1 cellular context compared by ENCODE assay signal in genomic region chr3:183287301-183287971, GRCh38.
TF ChIP-seq lines count a peak whose summit lies in the region.

No MANE protein-coding gene starts in this region.

TF ChIP-seq in K562, 482 proteins besides CTCF, POLR2A, EP300 and RAD21 (continued from another document and continues in another):
- TF ChIP-seq CBFA2T2 (conservative IDR thresholded peaks at IDR 0.05) (peak; percentile 40), ZNF830 (CRISPR knock-in tag; IDR thresholded peaks at IDR 0.05) (no peak), ZNF197 (CRISPR knock-in tag; IDR thresholded peaks at IDR 0.05; ENCODE audit: low read depth) (peak; percentile 53; the same call in 1 of the 2 replicates), FOXK2 (conservative IDR thresholded peaks at IDR 0.05 in 1 of 2, IDR thresholded peaks at IDR 0.05 in 1 of 2; ENCODE audit: low read depth in 2 of 2) (peak in 1 of 2 experiments; percentile 16; a peak in 1 of 4 replicates), ZNF146 (CRISPR knock-in tag; IDR thresholded peaks at IDR 0.05; ENCODE audit: unreplicated experiment) (no peak), MBD2 (IDR thresholded peaks at IDR 0.05; ENCODE audit: borderline replicate concordance, low read depth) (no peak), SMAD3 (CRISPR knock-in tag; conservative IDR thresholded peaks at IDR 0.05) (no peak; the same call in 1 of the 2 replicates), KDM5B (IDR thresholded peaks at IDR 0.05; ENCODE audit: insufficient replicate concordance, low read depth, low read length) (no peak), U2AF2 (optimal IDR thresholded peaks at IDR 0.05; ENCODE audit: low read depth, low read length) (no peak), L3MBTL2 (IDR thresholded peaks at IDR 0.05) (peak; percentile 76), SP1 (CRISPR knock-in tag; IDR thresholded peaks at IDR 0.05) (no peak), E2F4 (CRISPR knock-in tag; IDR thresholded peaks at IDR 0.05; ENCODE audit: low read depth) (no peak), CBFB (CRISPR knock-in tag; IDR thresholded peaks at IDR 0.05) (no peak), EHMT2 (IDR thresholded peaks at IDR 0.05) (no peak), FOXM1 (IDR thresholded peaks at IDR 0.05; ENCODE audit: low read depth) (no peak), FOXM1 (CRISPR knock-in tag; IDR thresholded peaks at IDR 0.05; ENCODE audit: low read depth) (no peak), MTA1 (IDR thresholded peaks at IDR 0.05; ENCODE audit: borderline replicate concordance) (peak; percentile 45; the same call in 1 of the 2 replicates), FOXA1 (IDR thresholded peaks at IDR 0.05; ENCODE audit: borderline replicate concordance) (no peak), ZKSCAN1 (IDR thresholded peaks at IDR 0.05; ENCODE audit: low read depth, low read length) (no peak), ELF4 (CRISPR knock-in tag; IDR thresholded peaks at IDR 0.05) (no peak), ATF4 (CRISPR knock-in tag; IDR thresholded peaks at IDR 0.05) (peak; percentile 83), PKNOX1 (IDR thresholded peaks at IDR 0.05) (peak; percentile 46), ZNF79 (CRISPR knock-in tag; IDR thresholded peaks at IDR 0.05; ENCODE audit: low read depth) (no peak), DMBX1 (CRISPR knock-in tag; IDR thresholded peaks at IDR 0.05; ENCODE audit: borderline replicate concordance) (peak; percentile 95), FOXA3 (CRISPR knock-in tag; conservative IDR thresholded peaks at IDR 0.05 in 1 of 2, IDR thresholded peaks at IDR 0.05 in 1 of 2) (no peak; a peak in 1 of 4 replicates), LEF1 (IDR thresholded peaks at IDR 0.05) (peak; percentile 39; the same call in 1 of the 2 replicates), MBD1 (CRISPR knock-in tag; IDR thresholded peaks at IDR 0.05) (peak; percentile 18; the same call in 1 of the 2 replicates), RBM22 (IDR thresholded peaks at IDR 0.05; ENCODE audit: low read depth, low read length, poor library complexity, severe bottlenecking) (no peak), ILF3 (IDR thresholded peaks at IDR 0.05; ENCODE audit: borderline replicate concordance) (no peak), SMARCE1 (IDR thresholded peaks at IDR 0.05) (peak; percentile 11; the same call in 1 of the 2 replicates), ZNF316 (IDR thresholded peaks at IDR 0.05) (peak; percentile 85), RBFOX2 (IDR thresholded peaks at IDR 0.05; ENCODE audit: low read depth, low read length) (peak; percentile 48; the same call in 1 of the 2 replicates), HDGF (IDR thresholded peaks at IDR 0.05) (no peak), SMC3 (conservative IDR thresholded peaks at IDR 0.05; ENCODE audit: insufficient read depth, low read depth, low read length) (no peak), KAT7 (CRISPR knock-in tag; IDR thresholded peaks at IDR 0.05; ENCODE audit: borderline replicate concordance) (no peak), MXI1 (IDR thresholded peaks at IDR 0.05; ENCODE audit: low read depth, low read length) (no peak), ATF6 (CRISPR knock-in tag; IDR thresholded peaks at IDR 0.05) (no peak), HNRNPLL (IDR thresholded peaks at IDR 0.05; ENCODE audit: low read depth, low read length, poor library complexity, severe bottlenecking) (peak; percentile 66), ASH1L (IDR thresholded peaks at IDR 0.05; ENCODE audit: borderline replicate concordance, low read depth, partially characterized antibody) (no peak), TEAD2 (tag; IDR thresholded peaks at IDR 0.05) (no peak), NCOA1 (IDR thresholded peaks at IDR 0.05; ENCODE audit: low read depth) (no peak), MTA2 (IDR thresholded peaks at IDR 0.05; ENCODE audit: low read depth) (no peak; the same call in 1 of the 2 replicates), TRIM25 (IDR thresholded peaks at IDR 0.05; ENCODE audit: borderline replicate concordance) (no peak), ZNF24 (IDR thresholded peaks at IDR 0.05) (no peak), MYNN (IDR thresholded peaks at IDR 0.05) (no peak), MYNN (CRISPR knock-in tag; IDR thresholded peaks at IDR 0.05) (no peak), CGGBP1 (CRISPR knock-in tag; IDR thresholded peaks at IDR 0.05) (no peak), GABPB1 (CRISPR knock-in tag; IDR thresholded peaks at IDR 0.05) (no peak), E2F8 (IDR thresholded peaks at IDR 0.05; ENCODE audit: low read depth, partially characterized antibody) (no peak), FUS (optimal IDR thresholded peaks at IDR 0.05; ENCODE audit: low read depth, low read length) (no peak), ELK3 (CRISPR knock-in tag; IDR thresholded peaks at IDR 0.05) (no peak), RNF2 (IDR thresholded peaks at IDR 0.05) (no peak), HLTF (IDR thresholded peaks at IDR 0.05) (no peak), CBX3 (IDR thresholded peaks at IDR 0.05; ENCODE audit: borderline replicate concordance in 1 of 2, low read length in 2 of 2) (no peak), ARHGAP35 (IDR thresholded peaks at IDR 0.05; ENCODE audit: partially characterized antibody) (no peak), NR3C1 (CRISPR knock-in tag; IDR thresholded peaks at IDR 0.05) (no peak), ZNF408 (CRISPR knock-in tag; IDR thresholded peaks at IDR 0.05; ENCODE audit: low read depth) (no peak), ZBTB33 (CRISPR knock-in tag; IDR thresholded peaks at IDR 0.05) (no peak)
